16 cellular contexts compared by ENCODE assay signal in the genomic region with DNA sequence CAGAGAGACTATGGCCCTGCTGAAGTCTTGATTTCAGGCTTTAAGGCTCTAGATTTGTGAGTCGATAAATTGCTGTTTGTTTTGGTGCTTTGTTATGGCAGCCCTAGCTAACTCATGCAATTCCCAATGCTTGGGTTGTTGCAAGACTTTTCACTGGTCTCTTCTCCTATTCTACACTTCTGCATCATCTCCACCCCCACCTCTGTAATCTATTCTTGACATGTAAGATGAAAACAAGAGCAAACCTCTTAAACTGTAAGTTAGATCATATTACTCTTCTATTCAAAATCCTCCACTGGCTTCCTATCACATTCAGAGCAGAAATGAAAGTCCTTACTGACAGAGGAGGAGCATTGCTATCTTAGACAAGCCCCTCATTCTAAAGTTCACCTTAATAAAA.
"Had no signal": no experiment of that assay in that cellular context is flagged by ENCODE, and none has a peak within 500 bp of the region (broad histone marks: within the 10 kb centered on the region; RNA-seq: fewer than 3 reads in every experiment).

No MANE protein-coding gene starts in this region.

- H3K27ac ChIP-seq: sigmoid colon, skin epidermis, stomach, thoracic aorta, transverse colon had no signal

- H3K9me3 ChIP-seq: thoracic aorta, transverse colon had no signal

- FAIRE-seq: endothelial cell of umbilical vein, islet of Langerhans had no signal

- H3K4me3 ChIP-seq: sigmoid colon, skin epidermis, stomach, thoracic aorta, transverse colon had no signal

- DNase-seq: erythroblast; foreskin melanocyte; head of caudate nucleus; hippocampal formation; kidney glomerular epithelial cell; natural killer cell; posterior cingulate gyrus; sigmoid colon; stimulated activated naive CD4-positive, alpha-beta T cell; stomach; substantia nigra; transverse colon had no signal

- H3K4me1 ChIP-seq: sigmoid colon, stomach, transverse colon had no signal

- ATAC-seq: natural killer cell had no signal
